ENCODE assay signal across 7 cellular contexts in the genomic region with DNA sequence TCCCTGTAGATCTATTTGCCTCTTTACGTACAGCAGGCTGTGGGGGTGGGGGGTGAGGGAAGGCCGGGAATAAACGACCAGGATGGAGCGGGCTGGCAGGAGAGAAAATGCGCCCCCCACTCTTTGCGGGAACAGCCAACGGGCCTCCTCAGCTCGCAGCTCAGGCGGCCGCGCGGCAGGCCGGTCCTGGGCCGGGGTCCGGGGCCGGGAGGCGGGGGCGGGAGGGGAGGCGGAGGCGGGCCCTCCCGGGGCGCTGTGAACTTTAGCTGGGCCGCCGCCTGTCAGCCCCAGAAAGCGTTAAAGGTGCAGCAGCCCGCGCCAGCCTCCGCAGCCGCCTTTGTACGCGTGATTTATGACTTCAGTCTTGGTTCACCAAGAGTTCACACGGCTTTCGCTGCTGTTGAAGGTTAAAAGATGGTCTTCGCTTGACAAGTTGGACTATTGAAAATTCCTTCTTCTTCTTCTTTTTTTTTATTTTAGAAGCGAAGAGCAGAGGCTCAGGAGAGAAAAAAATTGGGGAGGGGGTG.
DNase-seq lines count a peak whose midpoint lies in the region; ATAC-seq, FAIRE-seq and TF ChIP-seq lines count a peak whose summit lies in the region.
"Not testable (repeated sequence)": the region's sequence is repeated elsewhere in the genome, so short reads cannot be mapped to it uniquely, and the experiment has no call there.

No MANE protein-coding gene starts in this region.

- H3K4me1 ChIP-seq in astrocyte (ENCODE audit: insufficient read depth, low read length); hepatocyte (ENCODE audit: insufficient read depth); sigmoid colon: not testable (repeated sequence)

- H4K20me1 ChIP-seq in astrocyte (ENCODE audit: insufficient read depth, low read length); hepatocyte (ENCODE audit: insufficient read depth, poor library complexity, severe bottlenecking): not testable (repeated sequence)

- not testable (repeated sequence) for H3K9me2 ChIP-seq in hepatocyte (replicated peaks; ENCODE audit: insufficient read depth)

- H3K27ac Mint-ChIP-seq in astrocyte (ENCODE audit: unreplicated experiment): not testable (repeated sequence)
- H3K27ac Mint-ChIP-seq in natural killer cell: peak overlapping the region in 1 of 2 donors; percentile 3

- not testable (repeated sequence) for H3K4me3 ChIP-seq in astrocyte (ENCODE audit: insufficient read depth, low read depth, low read length); fibroblast of mammary gland (ENCODE audit: control insufficient read depth, low read depth, low read length); hepatocyte
- H3K4me3 ChIP-seq in sigmoid colon: peak overlapping the region in 3 of 4 donors; percentile 30 to 35 (median 31)

- DNase-seq in HT-29 (ENCODE audit: low spot score) (peak; percentile 10), astrocyte (ENCODE audit: low read depth) (peak; percentile 23), fibroblast of mammary gland (ENCODE audit: low read depth) (peak; percentile 16), hepatocyte (ENCODE audit: low spot score) (peak; percentile 21), sigmoid colon (peak; percentile 88)
- DNase-seq in activated CD4-positive, alpha-beta T cell treated with anti-CD3 and anti-CD28 coated beads for 4 hours: peak; percentile 6 to 19
- DNase-seq in natural killer cell: not testable (repeated sequence)

- not testable (repeated sequence) for H3K9me3 ChIP-seq in astrocyte (ENCODE audit: insufficient read depth, low read depth, low read length); hepatocyte (ENCODE audit: low read depth); sigmoid colon

- not testable (repeated sequence) for H3K9ac ChIP-seq in astrocyte (ENCODE audit: low read length)

- intact Hi-C loops in natural killer cell (cut with micrococcal nuclease); sigmoid colon (cut with DNase I): not testable (repeated sequence)

- not testable (repeated sequence) for TF ChIP-seq POLR2A in sigmoid colon (IDR thresholded peaks at IDR 0.05)

- H3K4me3 Mint-ChIP-seq in astrocyte (ENCODE audit: unreplicated experiment): not testable (repeated sequence)
- H3K4me3 Mint-ChIP-seq in natural killer cell: peak overlapping the region; percentile 55

- H3K4me1 Mint-ChIP-seq in astrocyte (ENCODE audit: low read depth, unreplicated experiment): not testable (repeated sequence)
- peaks cover 13 to 17% of the 10 kb centered on the region in 2 donors for H3K4me1 Mint-ChIP-seq in natural killer cell

- H3K27ac ChIP-seq in astrocyte (ENCODE audit: low read depth, low read length); hepatocyte: not testable (repeated sequence)
- peak overlapping the region; percentile 81 to 84 (median 82) for H3K27ac ChIP-seq in sigmoid colon

- not testable (repeated sequence) for ATAC-seq in natural killer cell

- not testable (repeated sequence) for H3K36me3 ChIP-seq in astrocyte (ENCODE audit: insufficient read depth, low read length); hepatocyte (replicated peaks; ENCODE audit: insufficient read depth, low read depth); sigmoid colon

- not testable (repeated sequence) for H3K27me3 Mint-ChIP-seq in astrocyte (ENCODE audit: low read depth, unreplicated experiment)
- peaks cover 0 to 20% of the 10 kb centered on the region in 2 donors for H3K27me3 Mint-ChIP-seq in natural killer cell (ENCODE audit: low read depth in 2 of 2)

- not testable (repeated sequence) for H3K79me2 ChIP-seq in astrocyte (ENCODE audit: insufficient read depth, low read length); hepatocyte

- not testable (repeated sequence) for FAIRE-seq in astrocyte (lab: Jason Lieb, UNC)

- not testable (repeated sequence) for H2AFZ ChIP-seq in astrocyte (ENCODE audit: low read depth, low read length); hepatocyte

- not testable (repeated sequence) for H3K36me3 Mint-ChIP-seq in astrocyte (ENCODE audit: low read depth, unreplicated experiment); natural killer cell

- TF ChIP-seq EP300 in sigmoid colon (IDR thresholded peaks at IDR 0.05): not testable (repeated sequence)

- WGBS in hepatocyte (ENCODE audit: low lambda C conversion rate, missing lambda C conversion rate): 45% methylated on average over 19 of the region's 35 CpGs
- 4 to 15% methylated on average over 19 to 26 of the region's 35 CpGs for WGBS in sigmoid colon, 2 donors

- TF ChIP-seq CTCF in astrocyte (IDR thresholded peaks at IDR 0.05; ENCODE audit: insufficient read depth, low read depth, low read length); fibroblast of mammary gland (conservative IDR thresholded peaks at IDR 0.05; ENCODE audit: control insufficient read depth, insufficient read depth, low read depth, low read length); hepatocyte (IDR thresholded peaks at IDR 0.05; ENCODE audit: poor library complexity); natural killer cell (IDR thresholded peaks at IDR 0.05); sigmoid colon (IDR thresholded peaks at IDR 0.05): not testable (repeated sequence)

- not testable (repeated sequence) for H3K4me2 ChIP-seq in astrocyte (ENCODE audit: low read length)
- H3K4me2 ChIP-seq in hepatocyte: peak overlapping the region; percentile 69

- not testable (repeated sequence) for H3K27me3 ChIP-seq in astrocyte (ENCODE audit: insufficient read depth, low read length); hepatocyte; sigmoid colon

- H3K9me3 Mint-ChIP-seq in astrocyte (ENCODE audit: unreplicated experiment); natural killer cell: not testable (repeated sequence)
